13 cellular contexts compared by ENCODE assay signal in the genomic region with DNA sequence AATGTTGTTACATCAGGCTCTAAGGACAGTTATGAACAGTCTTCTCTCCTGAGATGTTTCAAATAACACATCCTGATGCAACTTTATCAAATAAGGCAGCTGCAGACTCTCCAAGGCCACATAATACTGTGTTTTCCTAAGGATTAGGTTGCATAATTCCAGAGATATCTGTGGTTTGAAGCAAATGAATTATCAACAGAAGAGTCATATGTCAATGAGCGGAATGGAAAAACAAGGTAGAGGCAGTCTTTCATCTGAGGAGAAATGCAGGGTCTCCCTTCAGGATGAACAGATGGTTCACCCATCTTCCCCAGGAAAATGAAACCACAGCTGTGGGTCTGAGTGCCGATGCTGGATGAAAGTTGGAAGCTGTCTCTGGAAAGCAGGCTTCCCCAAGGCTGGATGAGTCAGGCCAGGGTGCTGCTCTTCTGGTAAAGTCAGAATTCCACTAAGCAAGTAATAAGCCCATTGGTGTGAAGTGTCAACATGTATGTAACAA. TPM values are rescaled to one million over a fixed set of nuclear protein-coding genes. Genes with fewer than 3 reads are reported as not detected.
DNase-seq lines count a peak whose midpoint lies in the region; ATAC-seq, FAIRE-seq and TF ChIP-seq lines count a peak whose summit lies in the region.
"Had no signal": no experiment of that assay in that cellular context is flagged by ENCODE, and none has a peak within 500 bp of the region (broad histone marks: within the 10 kb centered on the region; RNA-seq: fewer than 3 reads in every experiment).

No MANE protein-coding gene starts in this region.

- H3K27me3 ChIP-seq in small intestine (ENCODE audit: control insufficient read depth in 2 of 2, insufficient read depth in 2 of 2, low read length in 2 of 2), result no peaks in the 10 kb centered on the region

- POLR2A ChIA-PET in WTC11 (lab: Charles Lee), result no interaction called here
- POLR2A ChIA-PET in activated CD4-positive, alpha-beta memory T cell treated with anti-CD3 and anti-CD28 coated beads for 36 hours (lab: Charles Lee), result no interaction called here

- peaks cover 55% of the 10 kb centered on the region for H3K9me3 Mint-ChIP-seq in WTC11
- H3K9me3 Mint-ChIP-seq in activated CD4-positive, alpha-beta memory T cell treated with anti-CD3 and anti-CD28 coated beads for 36 hours, result peaks cover 12% of the 10 kb centered on the region

- no peak overlapping the region for H3K27ac ChIP-seq in small intestine (ENCODE audit: low read depth in 1 of 2, low read length in 1 of 2)

- no peaks in the 10 kb centered on the region for H3K9me3 ChIP-seq in small intestine (ENCODE audit: control insufficient read depth, low read depth)

- CTCF ChIA-PET in WTC11 (lab: Charles Lee), result no interaction called here
- CTCF ChIA-PET in activated CD4-positive, alpha-beta memory T cell treated with anti-CD3 and anti-CD28 coated beads for 36 hours (lab: Charles Lee), result no interaction called here

- H3K27me3 Mint-ChIP-seq in WTC11 (ENCODE audit: low read depth), result no peaks in the 10 kb centered on the region; the same call in 1 of the 2 replicates
- no peaks in the 10 kb centered on the region for H3K27me3 Mint-ChIP-seq in activated CD4-positive, alpha-beta memory T cell treated with anti-CD3 and anti-CD28 coated beads for 36 hours

- H3K4me1 Mint-ChIP-seq in WTC11, result peaks cover 11% of the 10 kb centered on the region
- H3K4me1 Mint-ChIP-seq in activated CD4-positive, alpha-beta memory T cell treated with anti-CD3 and anti-CD28 coated beads for 36 hours (ENCODE audit: low read depth), result no peaks in the 10 kb centered on the region

- ATAC-seq in WTC11 (no peak), HG03159 (IDR thresholded peaks at IDR 0.05; ENCODE audit: unreplicated experiment) (no peak)
- ATAC-seq: CD8-positive, alpha-beta T cell had no signal

- no peak for FAIRE-seq in small intestine (lab: Jason Lieb, UNC)

- H3K27ac Mint-ChIP-seq in WTC11, result no peak overlapping the region
- H3K27ac Mint-ChIP-seq in activated CD4-positive, alpha-beta memory T cell treated with anti-CD3 and anti-CD28 coated beads for 36 hours, result no peak overlapping the region
- H3K27ac Mint-ChIP-seq: CD8-positive, alpha-beta T cell had no signal

- intact Hi-C loops in activated CD4-positive, alpha-beta memory T cell treated with anti-CD3 and anti-CD28 coated beads for 36 hours (cut with micrococcal nuclease), result no loop called here

- no peaks in the 10 kb centered on the region for H3K36me3 ChIP-seq in small intestine (ENCODE audit: control insufficient read depth in 2 of 2, insufficient read depth in 2 of 2, low read length in 2 of 2)

- 93 to 94% (median 93%) methylated on average over 2 of the region's 2 CpGs for WGBS in small intestine, 3 donors

- no peaks in the 10 kb centered on the region for H3K4me1 ChIP-seq in small intestine (ENCODE audit: control insufficient read depth in 2 of 2, insufficient read depth in 1 of 2, low read depth in 1 of 2, low read length in 1 of 2)

- no peak overlapping the region for H3K4me3 Mint-ChIP-seq in WTC11
- no peak overlapping the region for H3K4me3 Mint-ChIP-seq in activated CD4-positive, alpha-beta memory T cell treated with anti-CD3 and anti-CD28 coated beads for 36 hours
- H3K4me3 Mint-ChIP-seq: CD8-positive, alpha-beta T cell had no signal

- TF ChIP-seq CTCF in WTC11 (IDR thresholded peaks at IDR 0.05) (no peak), GM20000 (IDR thresholded peaks at IDR 0.05; ENCODE audit: extremely low read depth, missing control alignments) (no peak)

- peaks cover 29% of the 10 kb centered on the region for H3K36me3 Mint-ChIP-seq in WTC11
- H3K36me3 Mint-ChIP-seq in activated CD4-positive, alpha-beta memory T cell treated with anti-CD3 and anti-CD28 coated beads for 36 hours, result peaks cover 29% of the 10 kb centered on the region

- no peak overlapping the region for H3K4me3 ChIP-seq in small intestine (ENCODE audit: low read depth in 1 of 2, low read length in 2 of 2)

- DNase-seq in AG08396 (ENCODE audit: low spot score) (peak; percentile 57), HS-5 (ENCODE audit: low read depth) (peak; percentile 94), WTC11 (ENCODE audit: low spot score) (no peak), hepatic stellate cell (ENCODE audit: low spot score) (peak; percentile 47), small intestine (no peak), GM20000 (ENCODE audit: low spot score) (no peak)
- DNase-seq in activated CD4-positive, alpha-beta memory T cell treated with anti-CD3 and anti-CD28 coated beads for 36 hours, result no peak
- DNase-seq: CD8-positive, alpha-beta T cell; head of caudate nucleus; NCI-H146; SHP77 had no signal

TF ChIP-seq in WTC11, 78 proteins besides CTCF, POLR2A, EP300 and RAD21:
- TF ChIP-seq FOXJ3 (CRISPR knock-in tag; IDR thresholded peaks at IDR 0.05; ENCODE audit: borderline replicate concordance) (no peak), GABPB1 (CRISPR knock-in tag; IDR thresholded peaks at IDR 0.05) (peak; percentile 99)

RNA-seq across cellular contexts. Expression of a gene that starts 22.2 kb away (rescaled TPM):
- total RNA-seq in WTC11 (2021), result 0.35 to 0.76 TPM (median 0.55 TPM) in 3 replicates
- 10 to 100 TPM in 1 of 3 donors, 1 to 10 TPM in 2; 1.5 to 14.3 (median 5.4) TPM for polyA plus RNA-seq in small intestine
- total RNA-seq in activated CD4-positive, alpha-beta memory T cell treated with anti-CD3 and anti-CD28 coated beads for 36 hours, result 1 to 10 TPM in 1 of 2 experiments, under 1 TPM in 1; 0.29 to 1.2 TPM

RNA-seq across cellular contexts. Expression of a gene that starts 23.4 kb away (rescaled TPM):
- total RNA-seq in WTC11 (2021), result 0.25 TPM in 1 of 3 replicates, not detected in the others
- polyA plus RNA-seq in small intestine, result not detected
- not detected for total RNA-seq in activated CD4-positive, alpha-beta memory T cell treated with anti-CD3 and anti-CD28 coated beads for 36 hours
- total RNA-seq: CD8-positive, alpha-beta T cell; subcutaneous adipose tissue had no signal

RNA-seq across cellular contexts. Expression of a gene that starts 57.3 kb away (rescaled TPM):
- total RNA-seq in WTC11 (2021), result 24.1 to 31.0 TPM (median 24.6 TPM) in 3 replicates
- polyA plus RNA-seq in small intestine, result 10 to 100 TPM; 25.9 to 34.0 (median 33.3) TPM
- total RNA-seq in activated CD4-positive, alpha-beta memory T cell treated with anti-CD3 and anti-CD28 coated beads for 36 hours, result 10 to 100 TPM; 29.6 to 30.5 TPM

RNA-seq across cellular contexts. Expression of a gene that starts 58.3 kb away (rescaled TPM):
- 52.1 to 68.8 TPM (median 52.5 TPM) in 3 replicates for total RNA-seq in WTC11 (2021)
- 10 to 100 TPM; 21.0 to 38.6 (median 25.5) TPM for polyA plus RNA-seq in small intestine
- total RNA-seq in activated CD4-positive, alpha-beta memory T cell treated with anti-CD3 and anti-CD28 coated beads for 36 hours, result 10 to 100 TPM; 69.7 to 72.0 TPM

Comparison
In these comparisons a context has a peak if more than half of its experiments do, and no peak if none do; other contexts are left out.
1. DNase-seq: peak in AG08396 (single experiment), HS-5 (single experiment) and hepatic stellate cell (single experiment); none in WTC11 (single experiment), small intestine (single experiment), GM20000 (single experiment) and activated CD4-positive, alpha-beta memory T cell treated with anti-CD3 and anti-CD28 coated beads for 36 hours (single experiment).